In the genomic region with DNA sequence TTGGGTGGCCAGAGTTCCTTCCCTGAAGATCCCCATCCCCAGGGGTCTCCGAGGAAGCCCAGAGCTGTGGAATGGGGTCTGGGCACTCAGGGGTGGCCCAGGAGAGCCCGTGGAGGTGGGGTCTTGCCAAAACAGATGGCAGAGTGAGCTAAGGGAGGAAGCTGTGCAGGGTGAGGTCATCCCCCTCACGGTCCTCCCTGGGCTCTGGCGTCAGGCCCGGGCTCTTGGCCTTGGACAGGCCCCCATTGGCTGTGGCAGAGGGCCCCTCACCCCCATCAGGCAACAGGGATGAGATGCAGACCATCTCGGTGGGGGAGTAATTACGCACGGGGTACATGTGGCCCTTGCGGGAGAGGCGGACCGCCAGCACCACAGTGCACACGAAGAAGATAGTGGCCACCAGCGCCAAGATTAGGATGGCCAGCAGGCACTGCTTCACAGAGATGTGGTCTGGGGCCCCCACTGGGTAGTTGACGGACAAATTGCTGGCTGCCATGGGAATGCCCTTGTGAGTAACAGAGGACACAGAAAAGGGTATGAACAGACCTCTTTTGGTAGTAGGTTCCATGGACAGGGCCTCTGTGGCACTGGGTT, we compare ENCODE assay signal across 2 cellular contexts.
TF ChIP-seq lines count a peak whose summit lies in the region.

No MANE protein-coding gene starts in this region.

TF ChIP-seq in SK-N-SH treated with all-trans-retinoic acid at 6 μM for 48 hours, 23 proteins besides CTCF, POLR2A, EP300 and RAD21 (continued from another document):
- TF ChIP-seq, protein P1, sequence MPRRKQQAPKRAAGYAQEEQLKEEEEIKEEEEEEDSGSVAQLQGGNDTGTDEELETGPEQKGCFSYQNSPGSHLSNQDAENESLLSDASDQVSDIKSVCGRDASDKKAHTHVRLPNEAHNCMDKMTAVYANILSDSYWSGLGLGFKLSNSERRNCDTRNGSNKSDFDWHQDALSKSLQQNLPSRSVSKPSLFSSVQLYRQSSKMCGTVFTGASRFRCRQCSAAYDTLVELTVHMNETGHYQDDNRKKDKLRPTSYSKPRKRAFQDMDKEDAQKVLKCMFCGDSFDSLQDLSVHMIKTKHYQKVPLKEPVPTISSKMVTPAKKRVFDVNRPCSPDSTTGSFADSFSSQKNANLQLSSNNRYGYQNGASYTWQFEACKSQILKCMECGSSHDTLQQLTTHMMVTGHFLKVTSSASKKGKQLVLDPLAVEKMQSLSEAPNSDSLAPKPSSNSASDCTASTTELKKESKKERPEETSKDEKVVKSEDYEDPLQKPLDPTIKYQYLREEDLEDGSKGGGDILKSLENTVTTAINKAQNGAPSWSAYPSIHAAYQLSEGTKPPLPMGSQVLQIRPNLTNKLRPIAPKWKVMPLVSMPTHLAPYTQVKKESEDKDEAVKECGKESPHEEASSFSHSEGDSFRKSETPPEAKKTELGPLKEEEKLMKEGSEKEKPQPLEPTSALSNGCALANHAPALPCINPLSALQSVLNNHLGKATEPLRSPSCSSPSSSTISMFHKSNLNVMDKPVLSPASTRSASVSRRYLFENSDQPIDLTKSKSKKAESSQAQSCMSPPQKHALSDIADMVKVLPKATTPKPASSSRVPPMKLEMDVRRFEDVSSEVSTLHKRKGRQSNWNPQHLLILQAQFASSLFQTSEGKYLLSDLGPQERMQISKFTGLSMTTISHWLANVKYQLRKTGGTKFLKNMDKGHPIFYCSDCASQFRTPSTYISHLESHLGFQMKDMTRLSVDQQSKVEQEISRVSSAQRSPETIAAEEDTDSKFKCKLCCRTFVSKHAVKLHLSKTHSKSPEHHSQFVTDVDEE (CRISPR knock-in tag; IDR thresholded peaks at IDR 0.05) = no peak
- TF ChIP-seq ISL1 (CRISPR knock-in tag; IDR thresholded peaks at IDR 0.05) (no peak), TOX (CRISPR knock-in tag; IDR thresholded peaks at IDR 0.05; ENCODE audit: borderline replicate concordance) (no peak), ZNF70 (CRISPR knock-in tag; IDR thresholded peaks at IDR 0.05) (no peak), ZNF8 (CRISPR knock-in tag; IDR thresholded peaks at IDR 0.05) (no peak), ESRRG (CRISPR knock-in tag; IDR thresholded peaks at IDR 0.05) (no peak), TCF4 (CRISPR knock-in tag; IDR thresholded peaks at IDR 0.05; ENCODE audit: borderline replicate concordance) (no peak), ARNTL (CRISPR knock-in tag; IDR thresholded peaks at IDR 0.05; ENCODE audit: borderline replicate concordance, low read depth) (no peak), PPARA (CRISPR knock-in tag; IDR thresholded peaks at IDR 0.05; ENCODE audit: borderline replicate concordance) (no peak), ZNF565 (CRISPR knock-in tag; conservative IDR thresholded peaks at IDR 0.05; ENCODE audit: low read depth) (no peak), ZFP30 (CRISPR knock-in tag; IDR thresholded peaks at IDR 0.05) (no peak)
- TF ChIP-seq, protein P2, sequence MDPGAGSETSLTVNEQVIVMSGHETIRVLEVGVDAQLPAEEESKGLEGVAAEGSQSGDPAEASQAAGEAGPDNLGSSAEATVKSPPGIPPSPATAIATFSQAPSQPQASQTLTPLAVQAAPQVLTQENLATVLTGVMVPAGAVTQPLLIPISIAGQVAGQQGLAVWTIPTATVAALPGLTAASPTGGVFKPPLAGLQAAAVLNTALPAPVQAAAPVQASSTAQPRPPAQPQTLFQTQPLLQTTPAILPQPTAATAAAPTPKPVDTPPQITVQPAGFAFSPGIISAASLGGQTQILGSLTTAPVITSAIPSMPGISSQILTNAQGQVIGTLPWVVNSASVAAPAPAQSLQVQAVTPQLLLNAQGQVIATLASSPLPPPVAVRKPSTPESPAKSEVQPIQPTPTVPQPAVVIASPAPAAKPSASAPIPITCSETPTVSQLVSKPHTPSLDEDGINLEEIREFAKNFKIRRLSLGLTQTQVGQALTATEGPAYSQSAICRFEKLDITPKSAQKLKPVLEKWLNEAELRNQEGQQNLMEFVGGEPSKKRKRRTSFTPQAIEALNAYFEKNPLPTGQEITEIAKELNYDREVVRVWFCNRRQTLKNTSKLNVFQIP (CRISPR knock-in tag; IDR thresholded peaks at IDR 0.05; ENCODE audit: borderline replicate concordance, low read depth) = no peak
TF ChIP-seq in SK-N-SH treated with all-trans-retinoic acid at 6 μM for 48 hours: peak in this region for 0.

TF ChIP-seq in GM23338, 12 proteins besides CTCF, POLR2A, EP300 and RAD21:
- TF ChIP-seq, protein P3, sequence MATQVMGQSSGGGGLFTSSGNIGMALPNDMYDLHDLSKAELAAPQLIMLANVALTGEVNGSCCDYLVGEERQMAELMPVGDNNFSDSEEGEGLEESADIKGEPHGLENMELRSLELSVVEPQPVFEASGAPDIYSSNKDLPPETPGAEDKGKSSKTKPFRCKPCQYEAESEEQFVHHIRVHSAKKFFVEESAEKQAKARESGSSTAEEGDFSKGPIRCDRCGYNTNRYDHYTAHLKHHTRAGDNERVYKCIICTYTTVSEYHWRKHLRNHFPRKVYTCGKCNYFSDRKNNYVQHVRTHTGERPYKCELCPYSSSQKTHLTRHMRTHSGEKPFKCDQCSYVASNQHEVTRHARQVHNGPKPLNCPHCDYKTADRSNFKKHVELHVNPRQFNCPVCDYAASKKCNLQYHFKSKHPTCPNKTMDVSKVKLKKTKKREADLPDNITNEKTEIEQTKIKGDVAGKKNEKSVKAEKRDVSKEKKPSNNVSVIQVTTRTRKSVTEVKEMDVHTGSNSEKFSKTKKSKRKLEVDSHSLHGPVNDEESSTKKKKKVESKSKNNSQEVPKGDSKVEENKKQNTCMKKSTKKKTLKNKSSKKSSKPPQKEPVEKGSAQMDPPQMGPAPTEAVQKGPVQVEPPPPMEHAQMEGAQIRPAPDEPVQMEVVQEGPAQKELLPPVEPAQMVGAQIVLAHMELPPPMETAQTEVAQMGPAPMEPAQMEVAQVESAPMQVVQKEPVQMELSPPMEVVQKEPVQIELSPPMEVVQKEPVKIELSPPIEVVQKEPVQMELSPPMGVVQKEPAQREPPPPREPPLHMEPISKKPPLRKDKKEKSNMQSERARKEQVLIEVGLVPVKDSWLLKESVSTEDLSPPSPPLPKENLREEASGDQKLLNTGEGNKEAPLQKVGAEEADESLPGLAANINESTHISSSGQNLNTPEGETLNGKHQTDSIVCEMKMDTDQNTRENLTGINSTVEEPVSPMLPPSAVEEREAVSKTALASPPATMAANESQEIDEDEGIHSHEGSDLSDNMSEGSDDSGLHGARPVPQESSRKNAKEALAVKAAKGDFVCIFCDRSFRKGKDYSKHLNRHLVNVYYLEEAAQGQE (IDR thresholded peaks at IDR 0.05; ENCODE audit: unreplicated experiment) = no peak
- TF ChIP-seq ZNF114 (CRISPR knock-in tag; IDR thresholded peaks at IDR 0.05) (no peak), CREB1 (CRISPR knock-in tag; IDR thresholded peaks at IDR 0.05; ENCODE audit: low read depth) (no peak), JUNB (IDR thresholded peaks at IDR 0.05; ENCODE audit: unreplicated experiment) (no peak), NANOG (IDR thresholded peaks at IDR 0.05; ENCODE audit: borderline replicate concordance) (no peak), STAT1 (IDR thresholded peaks at IDR 0.05; ENCODE audit: unreplicated experiment) (no peak), POLR2AphosphoS5 (IDR thresholded peaks at IDR 0.05; ENCODE audit: low read depth) (no peak), EZH2 (IDR thresholded peaks at IDR 0.05; ENCODE audit: low read depth, unreplicated experiment) (no peak), ZNF331 (CRISPR knock-in tag; IDR thresholded peaks at IDR 0.05; ENCODE audit: low read depth) (no peak), EZH2phosphoT487 (IDR thresholded peaks at IDR 0.05; ENCODE audit: unreplicated experiment) (no peak)
- TF ChIP-seq, protein P4, sequence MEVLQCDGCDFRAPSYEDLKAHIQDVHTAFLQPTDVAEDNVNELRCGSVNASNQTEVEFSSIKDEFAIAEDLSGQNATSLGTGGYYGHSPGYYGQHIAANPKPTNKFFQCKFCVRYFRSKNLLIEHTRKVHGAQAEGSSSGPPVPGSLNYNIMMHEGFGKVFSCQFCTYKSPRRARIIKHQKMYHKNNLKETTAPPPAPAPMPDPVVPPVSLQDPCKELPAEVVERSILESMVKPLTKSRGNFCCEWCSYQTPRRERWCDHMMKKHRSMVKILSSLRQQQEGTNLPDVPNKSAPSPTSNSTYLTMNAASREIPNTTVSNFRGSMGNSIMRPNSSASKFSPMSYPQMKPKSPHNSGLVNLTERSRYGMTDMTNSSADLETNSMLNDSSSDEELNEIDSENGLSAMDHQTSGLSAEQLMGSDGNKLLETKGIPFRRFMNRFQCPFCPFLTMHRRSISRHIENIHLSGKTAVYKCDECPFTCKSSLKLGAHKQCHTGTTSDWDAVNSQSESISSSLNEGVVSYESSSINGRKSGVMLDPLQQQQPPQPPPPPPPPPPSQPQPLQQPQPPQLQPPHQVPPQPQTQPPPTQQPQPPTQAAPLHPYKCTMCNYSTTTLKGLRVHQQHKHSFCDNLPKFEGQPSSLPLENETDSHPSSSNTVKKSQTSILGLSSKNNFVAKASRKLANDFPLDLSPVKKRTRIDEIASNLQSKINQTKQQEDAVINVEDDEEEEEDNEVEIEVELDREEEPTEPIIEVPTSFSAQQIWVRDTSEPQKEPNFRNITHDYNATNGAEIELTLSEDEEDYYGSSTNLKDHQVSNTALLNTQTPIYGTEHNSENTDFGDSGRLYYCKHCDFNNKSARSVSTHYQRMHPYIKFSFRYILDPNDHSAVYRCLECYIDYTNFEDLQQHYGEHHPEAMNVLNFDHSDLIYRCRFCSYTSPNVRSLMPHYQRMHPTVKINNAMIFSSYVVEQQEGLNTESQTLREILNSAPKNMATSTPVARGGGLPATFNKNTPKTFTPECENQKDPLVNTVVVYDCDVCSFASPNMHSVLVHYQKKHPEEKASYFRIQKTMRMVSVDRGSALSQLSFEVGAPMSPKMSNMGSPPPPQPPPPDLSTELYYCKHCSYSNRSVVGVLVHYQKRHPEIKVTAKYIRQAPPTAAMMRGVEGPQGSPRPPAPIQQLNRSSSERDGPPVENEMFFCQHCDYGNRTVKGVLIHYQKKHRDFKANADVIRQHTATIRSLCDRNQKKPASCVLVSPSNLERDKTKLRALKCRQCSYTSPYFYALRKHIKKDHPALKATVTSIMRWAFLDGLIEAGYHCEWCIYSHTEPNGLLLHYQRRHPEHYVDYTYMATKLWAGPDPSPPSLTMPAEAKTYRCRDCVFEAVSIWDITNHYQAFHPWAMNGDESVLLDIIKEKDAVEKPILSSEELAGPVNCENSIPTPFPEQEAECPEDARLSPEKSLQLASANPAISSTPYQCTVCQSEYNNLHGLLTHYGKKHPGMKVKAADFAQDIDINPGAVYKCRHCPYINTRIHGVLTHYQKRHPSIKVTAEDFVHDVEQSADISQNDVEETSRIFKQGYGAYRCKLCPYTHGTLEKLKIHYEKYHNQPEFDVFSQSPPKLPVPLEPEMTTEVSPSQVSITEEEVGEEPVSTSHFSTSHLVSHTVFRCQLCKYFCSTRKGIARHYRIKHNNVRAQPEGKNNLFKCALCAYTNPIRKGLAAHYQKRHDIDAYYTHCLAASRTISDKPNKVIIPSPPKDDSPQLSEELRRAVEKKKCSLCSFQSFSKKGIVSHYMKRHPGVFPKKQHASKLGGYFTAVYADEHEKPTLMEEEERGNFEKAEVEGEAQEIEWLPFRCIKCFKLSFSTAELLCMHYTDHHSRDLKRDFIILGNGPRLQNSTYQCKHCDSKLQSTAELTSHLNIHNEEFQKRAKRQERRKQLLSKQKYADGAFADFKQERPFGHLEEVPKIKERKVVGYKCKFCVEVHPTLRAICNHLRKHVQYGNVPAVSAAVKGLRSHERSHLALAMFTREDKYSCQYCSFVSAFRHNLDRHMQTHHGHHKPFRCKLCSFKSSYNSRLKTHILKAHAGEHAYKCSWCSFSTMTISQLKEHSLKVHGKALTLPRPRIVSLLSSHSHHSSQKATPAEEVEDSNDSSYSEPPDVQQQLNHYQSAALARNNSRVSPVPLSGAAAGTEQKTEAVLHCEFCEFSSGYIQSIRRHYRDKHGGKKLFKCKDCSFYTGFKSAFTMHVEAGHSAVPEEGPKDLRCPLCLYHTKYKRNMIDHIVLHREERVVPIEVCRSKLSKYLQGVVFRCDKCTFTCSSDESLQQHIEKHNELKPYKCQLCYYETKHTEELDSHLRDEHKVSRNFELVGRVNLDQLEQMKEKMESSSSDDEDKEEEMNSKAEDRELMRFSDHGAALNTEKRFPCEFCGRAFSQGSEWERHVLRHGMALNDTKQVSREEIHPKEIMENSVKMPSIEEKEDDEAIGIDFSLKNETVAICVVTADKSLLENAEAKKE (CRISPR knock-in tag; IDR thresholded peaks at IDR 0.05) = no peak
- TF ChIP-seq, protein P5, sequence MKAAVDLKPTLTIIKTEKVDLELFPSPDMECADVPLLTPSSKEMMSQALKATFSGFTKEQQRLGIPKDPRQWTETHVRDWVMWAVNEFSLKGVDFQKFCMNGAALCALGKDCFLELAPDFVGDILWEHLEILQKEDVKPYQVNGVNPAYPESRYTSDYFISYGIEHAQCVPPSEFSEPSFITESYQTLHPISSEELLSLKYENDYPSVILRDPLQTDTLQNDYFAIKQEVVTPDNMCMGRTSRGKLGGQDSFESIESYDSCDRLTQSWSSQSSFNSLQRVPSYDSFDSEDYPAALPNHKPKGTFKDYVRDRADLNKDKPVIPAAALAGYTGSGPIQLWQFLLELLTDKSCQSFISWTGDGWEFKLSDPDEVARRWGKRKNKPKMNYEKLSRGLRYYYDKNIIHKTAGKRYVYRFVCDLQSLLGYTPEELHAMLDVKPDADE (IDR thresholded peaks at IDR 0.05) = no peak
TF ChIP-seq in GM23338: peak in this region for 0.
